Comparison of ENCODE assay signal across 8 cellular contexts in genomic region chr1:218344814-218345672, GRCh38. TPM values are rescaled to one million over a fixed set of nuclear protein-coding genes. Genes with fewer than 3 reads are reported as not detected.
DNase-seq lines count a peak whose midpoint lies in the region; ATAC-seq, FAIRE-seq and TF ChIP-seq lines count a peak whose summit lies in the region.

TGFB2 (plus strand) TSS chr1:218345336; CDS start chr1:218346702, 1,366 bp downstream.

- DNase-seq in A549 (ENCODE audit: low read depth in 1 of 2, low spot score in 1 of 2) (peak; percentile 55 to 92), GM10266 (ENCODE audit: extremely low spot score) (peak; percentile 32), NCI-H2029 treated with DMSO at 0.1 percent for 48 hours (lab: John Stamatoyannopoulos, UW) (peak; percentile 62), Right ventricle myocardium superior (no peak), occipital lobe (lab: John Stamatoyannopoulos, UW) (peak; percentile 44), KG1 (lab: John Stamatoyannopoulos, UW) (no peak)
- peak; percentile 23 for DNase-seq in activated naive CD8-positive, alpha-beta T cell treated with anti-CD3 and anti-CD28 coated beads for 36 hours

- TF ChIP-seq RAD21 in A549 (conservative IDR thresholded peaks at IDR 0.05 in 1 of 2, IDR thresholded peaks at IDR 0.05 in 1 of 2), result no peak; a peak in 2 of 5 replicates

- WGBS in A549 (ENCODE audit: missing lambda C conversion rate), result 7% methylated on average over 22 of the region's 22 CpGs

- FAIRE-seq in A549 (lab: Jason Lieb, UNC), result peak; percentile 79

- H3K4me2 ChIP-seq in A549, result peak within 1 kb of the TSS; percentile 95

- POLR2A ChIA-PET in A549 (lab: Yijun Ruan, JAX), result interaction anchor here (0.6 to 3.5 kb wide), 36 partner anchors 9 to 1222 kb away, joined by 3 to 38 read pairs (median 4); partner anchors contain the start of genes GPATCH2, LYPLAL1 and SPATA17

- no peak for TF ChIP-seq EP300 in A549 (IDR thresholded peaks at IDR 0.05)

- intact Hi-C loops in Right ventricle myocardium superior (cut with DNase I), result no loop called here

- ATAC-seq in A549 (peak; percentile 66 to 68), HG02763 (IDR thresholded peaks at IDR 0.05; ENCODE audit: unreplicated experiment) (peak; percentile 37), Right ventricle myocardium superior (ENCODE audit: poor library complexity) (peak; percentile 62)

- no peak within 1 kb of the TSS for H3K4me3 Mint-ChIP-seq in activated naive CD8-positive, alpha-beta T cell treated with anti-CD3 and anti-CD28 coated beads for 36 hours

- H3K27ac ChIP-seq in A549, result peak within 1 kb of the TSS; percentile 96 to 97

- TF ChIP-seq CTCF in A549 (IDR thresholded peaks at IDR 0.05) (no peak), GM10266 (IDR thresholded peaks at IDR 0.05; ENCODE audit: control insufficient read depth, insufficient read depth, low read depth, missing control alignments) (no peak)

- CTCF ChIA-PET in A549 (lab: Yijun Ruan, JAX), result interaction anchor here (0.9 to 1.8 kb wide), 11 partner anchors 10 to 1468 kb away, joined by 3 to 6 read pairs (median 3); no protein-coding TSS in a partner anchor

- H3K36me3 Mint-ChIP-seq in activated naive CD8-positive, alpha-beta T cell treated with anti-CD3 and anti-CD28 coated beads for 36 hours, result peaks cover 16% of the 10 kb centered on the region

- H3K27me3 Mint-ChIP-seq in activated naive CD8-positive, alpha-beta T cell treated with anti-CD3 and anti-CD28 coated beads for 36 hours, result peaks cover 16% of the 10 kb centered on the region

- peak; percentile 58 for TF ChIP-seq POLR2A in A549 (IDR thresholded peaks at IDR 0.05; ENCODE audit: low read length)

- H3K4me1 Mint-ChIP-seq in activated naive CD8-positive, alpha-beta T cell treated with anti-CD3 and anti-CD28 coated beads for 36 hours, result peaks cover 25% of the 10 kb centered on the region

- H3K9me3 ChIP-seq in A549, result no peaks in the 10 kb centered on the region

- H3K27ac Mint-ChIP-seq in activated naive CD8-positive, alpha-beta T cell treated with anti-CD3 and anti-CD28 coated beads for 36 hours, result no peak within 1 kb of the TSS

- H3K9me3 Mint-ChIP-seq in activated naive CD8-positive, alpha-beta T cell treated with anti-CD3 and anti-CD28 coated beads for 36 hours, result no peaks in the 10 kb centered on the region

- peak within 1 kb of the TSS; percentile 83 for H3K4me3 ChIP-seq in A549

- peaks cover 40% of the 10 kb centered on the region for H3K4me1 ChIP-seq in A549

TF ChIP-seq in A549, 52 proteins besides CTCF, POLR2A, EP300 and RAD21 (continues in another document):
- TF ChIP-seq, protein P1, sequence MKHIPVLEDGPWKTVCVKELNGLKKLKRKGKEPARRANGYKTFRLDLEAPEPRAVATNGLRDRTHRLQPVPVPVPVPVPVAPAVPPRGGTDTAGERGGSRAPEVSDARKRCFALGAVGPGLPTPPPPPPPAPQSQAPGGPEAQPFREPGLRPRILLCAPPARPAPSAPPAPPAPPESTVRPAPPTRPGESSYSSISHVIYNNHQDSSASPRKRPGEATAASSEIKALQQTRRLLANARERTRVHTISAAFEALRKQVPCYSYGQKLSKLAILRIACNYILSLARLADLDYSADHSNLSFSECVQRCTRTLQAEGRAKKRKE (CRISPR knock-in tag; IDR thresholded peaks at IDR 0.05; ENCODE audit: low read depth), result peak; percentile 66
- TF ChIP-seq JUN (IDR thresholded peaks at IDR 0.05) (peak in 1 of 2 experiments; percentile 10; a peak in 3 of 5 replicates), ZC3H11A (IDR thresholded peaks at IDR 0.05) (no peak), FOSB (CRISPR knock-in tag; IDR thresholded peaks at IDR 0.05) (peak; percentile 92; the same call in 1 of the 2 replicates), CEBPB (IDR thresholded peaks at IDR 0.05) (peak in 1 of 2 experiments; percentile 49; a peak in 1 of 4 replicates), MAZ (IDR thresholded peaks at IDR 0.05; ENCODE audit: borderline replicate concordance, low read depth, low read length) (no peak), RFX5 (IDR thresholded peaks at IDR 0.05) (no peak), MAX (IDR thresholded peaks at IDR 0.05) (peak; percentile 95), SREBF2 (IDR thresholded peaks at IDR 0.05) (no peak), MAFK (IDR thresholded peaks at IDR 0.05; ENCODE audit: partially characterized antibody) (no peak), JUNB (IDR thresholded peaks at IDR 0.05) (0 out of 2 replicates have a peak, but pooled peaks have one; percentile 15), GATA3 (IDR thresholded peaks at IDR 0.05; ENCODE audit: borderline replicate concordance) (peak; percentile 89), TFCP2L1 (CRISPR knock-in tag; IDR thresholded peaks at IDR 0.05) (peak; percentile 42), CHD2 (IDR thresholded peaks at IDR 0.05; ENCODE audit: low read length, partially characterized antibody) (no peak)
- TF ChIP-seq, protein P2, sequence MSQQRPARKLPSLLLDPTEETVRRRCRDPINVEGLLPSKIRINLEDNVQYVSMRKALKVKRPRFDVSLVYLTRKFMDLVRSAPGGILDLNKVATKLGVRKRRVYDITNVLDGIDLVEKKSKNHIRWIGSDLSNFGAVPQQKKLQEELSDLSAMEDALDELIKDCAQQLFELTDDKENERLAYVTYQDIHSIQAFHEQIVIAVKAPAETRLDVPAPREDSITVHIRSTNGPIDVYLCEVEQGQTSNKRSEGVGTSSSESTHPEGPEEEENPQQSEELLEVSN (IDR thresholded peaks at IDR 0.05; ENCODE audit: borderline replicate concordance, low read depth), result peak; percentile 85
- TF ChIP-seq, protein P3, sequence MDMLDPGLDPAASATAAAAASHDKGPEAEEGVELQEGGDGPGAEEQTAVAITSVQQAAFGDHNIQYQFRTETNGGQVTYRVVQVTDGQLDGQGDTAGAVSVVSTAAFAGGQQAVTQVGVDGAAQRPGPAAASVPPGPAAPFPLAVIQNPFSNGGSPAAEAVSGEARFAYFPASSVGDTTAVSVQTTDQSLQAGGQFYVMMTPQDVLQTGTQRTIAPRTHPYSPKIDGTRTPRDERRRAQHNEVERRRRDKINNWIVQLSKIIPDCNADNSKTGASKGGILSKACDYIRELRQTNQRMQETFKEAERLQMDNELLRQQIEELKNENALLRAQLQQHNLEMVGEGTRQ (IDR thresholded peaks at IDR 0.05), result peak; percentile 81
- TF ChIP-seq, protein P4, sequence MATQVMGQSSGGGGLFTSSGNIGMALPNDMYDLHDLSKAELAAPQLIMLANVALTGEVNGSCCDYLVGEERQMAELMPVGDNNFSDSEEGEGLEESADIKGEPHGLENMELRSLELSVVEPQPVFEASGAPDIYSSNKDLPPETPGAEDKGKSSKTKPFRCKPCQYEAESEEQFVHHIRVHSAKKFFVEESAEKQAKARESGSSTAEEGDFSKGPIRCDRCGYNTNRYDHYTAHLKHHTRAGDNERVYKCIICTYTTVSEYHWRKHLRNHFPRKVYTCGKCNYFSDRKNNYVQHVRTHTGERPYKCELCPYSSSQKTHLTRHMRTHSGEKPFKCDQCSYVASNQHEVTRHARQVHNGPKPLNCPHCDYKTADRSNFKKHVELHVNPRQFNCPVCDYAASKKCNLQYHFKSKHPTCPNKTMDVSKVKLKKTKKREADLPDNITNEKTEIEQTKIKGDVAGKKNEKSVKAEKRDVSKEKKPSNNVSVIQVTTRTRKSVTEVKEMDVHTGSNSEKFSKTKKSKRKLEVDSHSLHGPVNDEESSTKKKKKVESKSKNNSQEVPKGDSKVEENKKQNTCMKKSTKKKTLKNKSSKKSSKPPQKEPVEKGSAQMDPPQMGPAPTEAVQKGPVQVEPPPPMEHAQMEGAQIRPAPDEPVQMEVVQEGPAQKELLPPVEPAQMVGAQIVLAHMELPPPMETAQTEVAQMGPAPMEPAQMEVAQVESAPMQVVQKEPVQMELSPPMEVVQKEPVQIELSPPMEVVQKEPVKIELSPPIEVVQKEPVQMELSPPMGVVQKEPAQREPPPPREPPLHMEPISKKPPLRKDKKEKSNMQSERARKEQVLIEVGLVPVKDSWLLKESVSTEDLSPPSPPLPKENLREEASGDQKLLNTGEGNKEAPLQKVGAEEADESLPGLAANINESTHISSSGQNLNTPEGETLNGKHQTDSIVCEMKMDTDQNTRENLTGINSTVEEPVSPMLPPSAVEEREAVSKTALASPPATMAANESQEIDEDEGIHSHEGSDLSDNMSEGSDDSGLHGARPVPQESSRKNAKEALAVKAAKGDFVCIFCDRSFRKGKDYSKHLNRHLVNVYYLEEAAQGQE (IDR thresholded peaks at IDR 0.05), result 0 out of 2 replicates have a peak, but pooled peaks have one; percentile 22
- TF ChIP-seq, protein P5, sequence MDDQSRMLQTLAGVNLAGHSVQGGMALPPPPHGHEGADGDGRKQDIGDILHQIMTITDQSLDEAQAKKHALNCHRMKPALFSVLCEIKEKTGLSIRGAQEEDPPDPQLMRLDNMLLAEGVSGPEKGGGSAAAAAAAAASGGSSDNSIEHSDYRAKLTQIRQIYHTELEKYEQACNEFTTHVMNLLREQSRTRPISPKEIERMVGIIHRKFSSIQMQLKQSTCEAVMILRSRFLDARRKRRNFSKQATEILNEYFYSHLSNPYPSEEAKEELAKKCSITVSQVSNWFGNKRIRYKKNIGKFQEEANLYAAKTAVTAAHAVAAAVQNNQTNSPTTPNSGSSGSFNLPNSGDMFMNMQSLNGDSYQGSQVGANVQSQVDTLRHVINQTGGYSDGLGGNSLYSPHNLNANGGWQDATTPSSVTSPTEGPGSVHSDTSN (IDR thresholded peaks at IDR 0.05), result 0 out of 2 replicates have a peak, but pooled peaks have one; percentile 12

RNA-seq across cellular contexts. Expression of gene TGFB2, which starts in this region (rescaled TPM):
- polyA plus RNA-seq in A549 (2011; rRNA removed) (65.8 and 67.6 TPM in 2 replicates), A549 (2017; fragmentation: RNase III; extraction: RNeasy Plus Mini Kit Qiagen cat#74134 plus additional on column Dnase treatment) (29.7 to 40.6 TPM (median 34.0 TPM) in 3 replicates)
- polyA plus RNA-seq in A549 (2012; cell fraction: cytosol; rRNA removed), result 7.8 and 9.4 TPM in 2 replicates
- polyA plus RNA-seq in A549 (2012; cell fraction: nucleus; rRNA removed), result 9.4 and 13.3 TPM in 2 replicates
- 33.4 and 43.9 TPM in 2 replicates for polyA minus RNA-seq in A549 (2011; rRNA and poly(A)+ RNA removed)
- under 1 TPM in 1 of 2 experiments, not detected in 1; 0.04 TPM for total RNA-seq in activated naive CD8-positive, alpha-beta T cell treated with anti-CD3 and anti-CD28 coated beads for 36 hours
- total RNA-seq in Right ventricle myocardium superior (1.5 TPM), occipital lobe (61.8 TPM)

Comparison
In these comparisons a context has a peak if more than half of its experiments do, and no peak if none do; other contexts are left out.
1. RNA of gene TGFB2 (total RNA-seq): 61.8 TPM in occipital lobe (single experiment); 1.5 TPM in Right ventricle myocardium superior (single experiment) and 0.04 TPM in activated naive CD8-positive, alpha-beta T cell treated with anti-CD3 and anti-CD28 coated beads for 36 hours; every median in the first group is over 10 times any median in the second.
2. Peak in DNase-seq in activated naive CD8-positive, alpha-beta T cell treated with anti-CD3 and anti-CD28 coated beads for 36 hours; RNA of the gene not detected or under 1 TPM.
3. DNase-seq: peak in A549 (2 of 2), GM10266 (single experiment), NCI-H2029 treated with DMSO at 0.1 percent for 48 hours (single experiment) and occipital lobe (single experiment); none in Right ventricle myocardium superior (single experiment) and KG1 (single experiment).
4. Peak in every context shown above with its lines, with median percentiles within 50 percentile points of each other: ATAC-seq.